In the genomic region with DNA sequence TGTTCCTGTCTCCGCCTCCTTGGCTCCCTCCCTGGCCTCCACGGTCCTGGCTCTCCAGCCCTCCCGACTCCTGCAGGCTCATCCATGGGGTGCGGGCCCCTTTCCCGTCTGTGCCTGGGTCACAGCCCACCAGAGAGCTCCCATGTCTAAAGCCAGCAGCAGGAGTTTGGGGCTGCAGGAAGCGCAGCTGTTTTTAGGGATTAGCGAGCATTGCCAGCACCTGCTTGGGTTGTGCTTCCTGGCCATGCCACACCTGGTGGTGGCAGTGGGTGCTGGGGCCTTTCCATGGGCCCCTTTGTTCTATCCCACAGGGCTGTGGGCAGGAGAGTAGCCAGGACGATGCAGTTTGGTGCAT, we compare ENCODE assay signal across 23 cellular contexts.
"Had no signal": no experiment of that assay in that cellular context is flagged by ENCODE, and none has a peak within 500 bp of the region (broad histone marks: within the 10 kb centered on the region; RNA-seq: fewer than 3 reads in every experiment).

No MANE protein-coding gene starts in this region.

- H3K4me3 ChIP-seq: dorsolateral prefrontal cortex had no signal

- DNase-seq: activated CD4-positive, alpha-beta memory T cell treated with anti-CD3 and anti-CD28 coated beads for 36 hours; activated CD4-positive, alpha-beta T cell treated with anti-CD3 and anti-CD28 coated beads for 36 hours; activated CD4-positive, alpha-beta T cell treated with anti-CD3 and anti-CD28 coated beads, Interleukin-2, amount 10 ng/mL, durations not matched to agents 24 days and 14 days; activated CD4-positive, CD25-positive, alpha-beta regulatory T cell; activated CD4-positive, CD25-positive, alpha-beta regulatory T cell treated with anti-CD3 and anti-CD28 coated beads, Interleukin-2, amount 50 U/mL, for 72 hours; activated CD8-positive, alpha-beta memory T cell treated with anti-CD3 and anti-CD28 coated beads, Interleukin-2, amount 10 ng/mL, durations not matched to agents 7 days and 5 days; activated CD8-positive, alpha-beta memory T cell treated with anti-CD3 and anti-CD28 coated beads, Interleukin-2, amount 50 U/mL, for 4 hours; activated CD8-positive, alpha-beta T cell treated with anti-CD3 and anti-CD28 coated beads, Interleukin-2, amount 10 ng/mL, durations not matched to agents 7 days and 5 days; activated effector memory CD4-positive, alpha-beta T cell treated with anti-CD3 and anti-CD28 coated beads, Interleukin-2, amount 50 U/mL, for 16 hours; activated naive CD4-positive, alpha-beta T cell treated with anti-CD3 and anti-CD28 coated beads for 36 hours; activated naive CD8-positive, alpha-beta T cell treated with anti-CD3 and anti-CD28 coated beads, Interleukin-2, amount 10 ng/mL, durations not matched to agents 7 days and 5 days; activated T-cell treated with anti-CD3 and anti-CD28 coated beads, Interleukin-2, amount 50 U/mL, for 1 hour; activated T-cell treated with anti-CD3 and anti-CD28 coated beads, Interleukin-2, amount 50 U/mL, for 48 hours; brain microvascular endothelial cell; dorsolateral prefrontal cortex; effector memory CD4-positive, alpha-beta T cell; endodermal cell; foreskin fibroblast; head of caudate nucleus; T-helper 2 cell had no signal

- H3K27ac ChIP-seq: brain microvascular endothelial cell, coronary artery, dorsolateral prefrontal cortex had no signal

- H3K36me3 ChIP-seq: brain microvascular endothelial cell had no signal

- H3K27me3 ChIP-seq: brain microvascular endothelial cell had no signal

- ATAC-seq: activated CD4-positive, alpha-beta T cell treated with anti-CD3 and anti-CD28 coated beads for 36 hours; activated CD8-positive, alpha-beta memory T cell treated with anti-CD3 and anti-CD28 coated beads, Interleukin-2, amount 10 ng/mL, durations not matched to agents 7 days and 5 days; activated CD8-positive, alpha-beta T cell treated with anti-CD3 and anti-CD28 coated beads, Interleukin-2, amount 10 ng/mL, durations not matched to agents 7 days and 5 days; activated naive CD4-positive, alpha-beta T cell treated with anti-CD3 and anti-CD28 coated beads, Interleukin-2, amount 50 U/mL, for 72 hours; esophagus mucosa had no signal
